ENCODE assay signal across 19 cellular contexts in genomic region chr4:80104927-80105326, GRCh38.
"Had no signal": no experiment of that assay in that cellular context is flagged by ENCODE, and none has a peak within 500 bp of the region (broad histone marks: within the 10 kb centered on the region; RNA-seq: fewer than 3 reads in every experiment).

No MANE protein-coding gene starts in this region.

- H3K4me3 ChIP-seq: SJSA1, SK-N-MC had no signal

- DNase-seq: IMR-90, Kasumi-1, MV-4-11, NCI-H1048, NCI-H1105, NCI-H1417, NCI-H1436 treated with DMSO at 0.1 percent for 48 hours, NCI-H1694, NCI-H187 treated with DMSO at 0.1 percent for 48 hours, NCI-H2029 treated with DMSO at 0.1 percent for 48 hours, NCI-H2227 treated with DMSO at 0.1 percent for 48 hours, NCI-H524, NCI-H69, NCI-H774, Right ventricle myocardium superior, RPMI8226, SIG-M5 had no signal
